In the genomic region with DNA sequence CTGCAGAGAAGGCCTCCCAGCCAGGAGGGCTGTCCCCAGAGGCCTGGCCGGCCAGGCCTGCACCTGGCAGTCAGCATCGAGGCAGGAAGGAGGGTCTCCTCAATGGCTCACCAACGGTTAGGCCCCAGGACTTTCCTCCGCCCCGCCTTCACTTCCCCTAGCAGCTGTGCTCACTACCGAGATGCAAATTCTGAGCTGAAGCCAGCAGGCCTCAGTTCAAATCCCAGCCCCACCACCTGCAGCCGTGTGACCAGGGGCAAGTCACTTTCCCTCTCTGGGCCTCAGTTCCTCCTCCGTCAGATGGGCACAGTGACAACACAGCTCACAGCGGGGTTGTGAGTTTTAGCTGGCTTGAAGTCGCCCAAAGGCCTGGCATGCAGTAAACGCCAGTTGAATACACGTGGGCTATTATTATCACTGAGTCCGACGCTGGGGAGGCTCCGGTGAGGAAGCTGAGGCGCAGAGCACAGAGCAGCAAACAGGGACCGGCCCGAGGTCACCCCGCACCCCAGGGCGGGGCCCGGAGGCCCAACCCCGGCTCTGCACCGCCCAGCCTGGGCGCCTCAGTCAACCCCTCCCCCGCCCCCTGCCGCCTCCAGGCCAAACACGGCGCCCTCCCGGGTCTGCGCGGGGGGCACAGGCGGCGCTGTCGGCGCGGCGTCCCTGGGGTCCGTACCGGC, we compare ENCODE assay signal across 7 cellular contexts. TPM values are rescaled to one million over a fixed set of nuclear protein-coding genes. Genes with fewer than 3 reads are reported as not detected.
DNase-seq lines count a peak whose midpoint lies in the region; ATAC-seq and TF ChIP-seq lines count a peak whose summit lies in the region.

No MANE protein-coding gene starts in this region.

- H3K9me3 ChIP-seq in HUES48 (ENCODE audit: control insufficient read depth, insufficient read depth, low read length) (no peaks in the 10 kb centered on the region), uterus (no peaks in the 10 kb centered on the region)

- H3K27ac ChIP-seq in HUES48 (ENCODE audit: low read depth, low read length) = peak overlapping the region; percentile 66
- no peak overlapping the region for H3K27ac ChIP-seq in uterus

- H3K9ac ChIP-seq in HUES48 (ENCODE audit: low read depth, low read length) = peak overlapping the region; percentile 72

- intact Hi-C loops in uterus (cut with DNase I; ENCODE audit: low total_unique reads) = no loop called here

- POLR2A ChIA-PET in GM10248 (lab: Yijun Ruan, JAX) = interaction anchor here (0.5 to 1.3 kb wide), 3 partner anchors 19 to 427 kb away, joined by 3 to 6 read pairs (median 3); partner anchors contain the start of gene ACTL10

- peak; percentile 38 for ATAC-seq in GM21423 (IDR thresholded peaks at IDR 0.05; ENCODE audit: unreplicated experiment)

- H3K27me3 ChIP-seq in HUES48 (ENCODE audit: control insufficient read depth, insufficient read depth, low read length) (no peaks in the 10 kb centered on the region; the same call in 1 of the 2 replicates), uterus (no peaks in the 10 kb centered on the region)

- no peak for TF ChIP-seq CTCF in GM10248 (IDR thresholded peaks at IDR 0.05; ENCODE audit: control extremely low read depth, extremely low read depth, low read depth, missing control alignments)
- TF ChIP-seq CTCF in cardiac fibroblast (IDR thresholded peaks at IDR 0.05; ENCODE audit: low read depth, low read length) = no peak
- TF ChIP-seq CTCF in uterus (IDR thresholded peaks at IDR 0.05) = no peak

- H3K4me1 ChIP-seq in HUES48 (ENCODE audit: control insufficient read depth, insufficient read depth, low read length) (peaks cover 14% of the 10 kb centered on the region), uterus (peaks cover 0 to 8% of the 10 kb centered on the region in 2 donors)

- peaks cover 3% of the 10 kb centered on the region; the same call in 1 of the 2 replicates for H3K36me3 ChIP-seq in HUES48 (ENCODE audit: control insufficient read depth, insufficient read depth, low read length)
- H3K36me3 ChIP-seq in uterus = no peaks in the 10 kb centered on the region

- H3K4me3 ChIP-seq in HUES48 (ENCODE audit: low read depth, low read length) (peak overlapping the region; percentile 75), cardiac fibroblast (replicated peaks in 1 of 2; ENCODE audit: low read depth in 2 of 2, low read length in 2 of 2) (peak overlapping the region; percentile 21 to 41), uterus (peak overlapping the region; percentile 13 to 34)

- CTCF ChIA-PET in GM10248 (lab: Yijun Ruan, JAX) = interaction anchor here (0.9 to 2.4 kb wide), 8 partner anchors 10 to 107 kb away, joined by 3 to 22 read pairs (median 4); partner anchors contain the start of gene ACTL10

- DNase-seq in GM10248 (ENCODE audit: extremely low spot score) (peak; percentile 78), SHP77 treated with DMSO at 0.1 percent for 48 hours (lab: John Stamatoyannopoulos, UW) (peak; percentile 62), cardiac fibroblast (ENCODE audit: low read depth in 2 of 2) (no peak), myocyte (ENCODE audit: low read depth) (peak; percentile 38), uterus (peak in 1 of 2 donors; percentile 16)

- TF ChIP-seq POLR2A in uterus (IDR thresholded peaks at IDR 0.05) = no peak

RNA-seq across cellular contexts. Expression of gene E2F1, which starts 0.7 kb away (rescaled TPM):
- 4.3 and 6.0 TPM in 2 replicates for total RNA-seq in myocyte
- polyA plus RNA-seq in myocyte (2012) = 3.8 TPM
- total RNA-seq in uterus = 1 to 10 TPM in 2 of 4 donors, under 1 TPM in 1, not detected in 1; 0.51 to 7.3 (median 1.5) TPM

RNA-seq across cellular contexts. Expression of gene NECAB3, which starts 11.2 kb away (rescaled TPM):
- 186 and 221 TPM in 2 replicates for total RNA-seq in myocyte
- 62.3 TPM for polyA plus RNA-seq in myocyte (2012)
- total RNA-seq in uterus = 10 to 100 TPM in 3 of 4 donors, 1 to 10 TPM in 1; 5.6 to 44.3 (median 20.4) TPM

RNA-seq across cellular contexts. Expression of gene ACTL10, which starts 18.7 kb away (rescaled TPM):
- total RNA-seq in myocyte (0.10 TPM in 1 of 2 replicates, not detected in the other), uterus (1 to 10 TPM in 3 of 4 donors, not detected in 1; 1.4 to 4.4 (median 1.9) TPM)
- polyA plus RNA-seq in myocyte (2012) = 0.52 TPM

RNA-seq across cellular contexts. Expression of gene C20orf144, which starts 23.3 kb away (rescaled TPM):
- 0.24 TPM in 1 of 2 replicates, not detected in the other for total RNA-seq in myocyte
- polyA plus RNA-seq in myocyte (2012) = 0.58 TPM
- total RNA-seq in uterus = not detected

RNA-seq across cellular contexts. Expression of gene PXMP4, which starts 34.6 kb away (rescaled TPM):
- 4.8 and 6.4 TPM in 2 replicates for total RNA-seq in myocyte
- polyA plus RNA-seq in myocyte (2012) = 8.6 TPM
- total RNA-seq in uterus = 10 to 100 TPM in 2 of 4 donors, 1 to 10 TPM in 2; 1.8 to 13.8 (median 10.7) TPM

Comparison
In these comparisons a context has a peak if more than half of its experiments do, and no peak if none do; other contexts are left out.
1. DNase-seq: peak in GM10248 (single experiment), SHP77 treated with DMSO at 0.1 percent for 48 hours (single experiment) and myocyte (single experiment); none in cardiac fibroblast (0 of 2).
2. H3K4me3 ChIP-seq: peak in every context shown above with its lines; median percentile 75 in HUES48; 31 in cardiac fibroblast; 24 in uterus.